Comparison of ENCODE assay signal across 22 cellular contexts in genomic region chr15:62326460-62327011, GRCh38.
"Had no signal": no experiment of that assay in that cellular context is flagged by ENCODE, and none has a peak within 500 bp of the region (broad histone marks: within the 10 kb centered on the region; RNA-seq: fewer than 3 reads in every experiment).

No MANE protein-coding gene starts in this region.

- H3K27me3 ChIP-seq: colonic mucosa, vagina had no signal

- DNase-seq: activated CD8-positive, alpha-beta memory T cell treated with anti-CD3 and anti-CD28 coated beads for 24 hours; activated CD8-positive, alpha-beta memory T cell treated with anti-CD3 and anti-CD28 coated beads, Interleukin-2, amount 50 U/mL, for 48 hours; activated effector memory CD4-positive, alpha-beta T cell treated with anti-CD3 and anti-CD28 coated beads, Interleukin-2, amount 50 U/mL, for 16 hours; activated naive CD4-positive, alpha-beta T cell treated with anti-CD3 and anti-CD28 coated beads, Interleukin-2, amount 50 U/mL, for 16 hours; activated T-cell treated with anti-CD3 and anti-CD28 coated beads, Interleukin-2, amount 50 U/mL, for 72 hours; aorta; brain microvascular endothelial cell; colonic mucosa; heart right ventricle; kidney glomerular epithelial cell; left ventricle myocardium superior; mesendoderm; nephron progenitor cell; posterior cingulate gyrus; stimulated activated CD4-positive, alpha-beta T cell treated with anti-CD3 and anti-CD28 coated beads, Interleukin-12 subunit alpha, Interleukin-12 subunit beta, amount 100 ng/mL, for 4 hours; stimulated activated CD4-positive, alpha-beta T cell treated with anti-CD3 and anti-CD28 coated beads, Interleukin-1b, Interleukin-23, amount 100 ng/mL, for 48 hours; stimulated activated naive CD8-positive, alpha-beta T cell treated with anti-CD3 and anti-CD28 coated beads, Interleukin-15, Interleukin-2, amounts not matched to agents 100 U/mL and 50 U/mL, for 24 hours; substantia nigra; tibial artery had no signal

- H3K4me1 Mint-ChIP-seq: central memory CD8-positive, alpha-beta T cell had no signal

- H3K36me3 ChIP-seq: brain microvascular endothelial cell, colonic mucosa, heart right ventricle, tibial artery, vagina had no signal

- H3K27me3 Mint-ChIP-seq: central memory CD8-positive, alpha-beta T cell had no signal

- H3K4me3 Mint-ChIP-seq: activated T-cell treated with anti-CD3 and anti-CD28 coated beads, Interleukin-2, amount 50 U/mL, for 72 hours; central memory CD8-positive, alpha-beta T cell; nephron progenitor cell; T-helper 1 cell treated with Interleukin-12 subunit alpha and Interleukin-12 subunit beta and Interleukin-4 antibody, amounts not matched to agents 30 μg/mL and 1 μg/mL, for 36 hours had no signal

- H3K27ac ChIP-seq: brain microvascular endothelial cell, colonic mucosa, heart right ventricle, tibial artery, vagina had no signal

- H3K4me1 ChIP-seq: colonic mucosa, heart right ventricle, tibial artery, vagina had no signal

- H3K9me3 ChIP-seq: colonic mucosa, heart right ventricle, tibial artery, vagina had no signal

- H3K4me3 ChIP-seq: colonic mucosa, heart right ventricle, tibial artery, vagina had no signal

- ATAC-seq: activated T-cell treated with anti-CD3 and anti-CD28 coated beads, Interleukin-2, amount 50 U/mL, for 72 hours; heart right ventricle; left ventricle myocardium superior; stimulated activated naive CD8-positive, alpha-beta T cell treated with anti-CD3 and anti-CD28 coated beads, Interleukin-15, Interleukin-2, amounts not matched to agents 100 U/mL and 50 U/mL, for 24 hours had no signal

- H3K9me3 Mint-ChIP-seq: activated T-cell treated with anti-CD3 and anti-CD28 coated beads, Interleukin-2, amount 50 U/mL, for 72 hours; central memory CD8-positive, alpha-beta T cell; nephron progenitor cell; T-helper 1 cell treated with Interleukin-12 subunit alpha and Interleukin-12 subunit beta and Interleukin-4 antibody, amounts not matched to agents 30 μg/mL and 1 μg/mL, for 36 hours had no signal

- H3K27ac Mint-ChIP-seq: activated T-cell treated with anti-CD3 and anti-CD28 coated beads, Interleukin-2, amount 50 U/mL, for 72 hours; nephron progenitor cell; T-helper 1 cell treated with Interleukin-12 subunit alpha and Interleukin-12 subunit beta and Interleukin-4 antibody, amounts not matched to agents 30 μg/mL and 1 μg/mL, for 36 hours had no signal
